In genomic region chr22:31680764-31681624, GRCh38 we compare ENCODE assay signal across 10 cellular contexts. TPM values are rescaled to one million over a fixed set of nuclear protein-coding genes. Genes with fewer than 3 reads are reported as not detected.
A peak's percentile ranks its signal among the peaks of the same experiment; 100 is the strongest.
DNase-seq lines count a peak whose midpoint lies in the region; ATAC-seq, FAIRE-seq and TF ChIP-seq lines count a peak whose summit lies in the region.
"Had no signal": no experiment of that assay in that cellular context is flagged by ENCODE, and none has a peak within 500 bp of the region (broad histone marks: within the 10 kb centered on the region; RNA-seq: fewer than 3 reads in every experiment).

No MANE protein-coding gene starts in this region.

- CTCF ChIA-PET in HepG2 (lab: Yijun Ruan, JAX; ENCODE audit: low intra/inter-chr PET ratio, low total read pairs): no interaction called here

- 46% methylated on average over 9 of the region's 9 CpGs for WGBS in esophagus muscularis mucosa
- WGBS in prostate gland: 13% methylated on average over 9 of the region's 9 CpGs
- whole genome bisulfite sequencing in HepG2 (ENCODE audit: low lambda C conversion rate): 97% methylated on average over 9 of the region's 9 CpGs

- no peaks in the 10 kb centered on the region for H4K20me1 ChIP-seq in HepG2 (ENCODE audit: insufficient read depth, low read length)

- H3K4me3 Mint-ChIP-seq in activated T-cell treated with anti-CD3 and anti-CD28 coated beads, Interleukin-2, amount 50 U/mL, for 4 hours: no peak overlapping the region
- H3K4me3 Mint-ChIP-seq: T-cell had no signal

- no peaks in the 10 kb centered on the region for H3K27me3 ChIP-seq in esophagus muscularis mucosa
- H3K27me3 ChIP-seq in prostate gland (replicated peaks; ENCODE audit: insufficient read depth): no peaks in the 10 kb centered on the region
- H3K27me3 ChIP-seq in HepG2 (ENCODE audit: control insufficient read depth in 1 of 2, insufficient read depth in 2 of 2, low read length in 2 of 2): no peaks in the 10 kb centered on the region

- TF ChIP-seq CTCF in esophagus muscularis mucosa (IDR thresholded peaks at IDR 0.05) (no peak), prostate gland (IDR thresholded peaks at IDR 0.05) (no peak), HepG2 (CRISPR knock-in tag; IDR thresholded peaks at IDR 0.05) (no peak)

- no peak for FAIRE-seq in HepG2 (lab: Jason Lieb, UNC)
- FAIRE-seq: HTR-8/SVneo had no signal

- intact Hi-C loops in esophagus muscularis mucosa (cut with DNase I): loop anchor here (5.0 kb wide), 1 partner anchor 66 kb away; no protein-coding TSS in a partner anchor
- intact Hi-C loops in prostate gland (cut with DNase I): loop anchor here (5.0 kb wide), 1 partner anchor 71 kb away; the partner anchor contains the start of genes DEPDC5 and PRR14L
- intact Hi-C loops in HepG2 (cut with micrococcal nuclease; ENCODE audit: unreplicated experiment): no loop called here

- H3K36me3 ChIP-seq in esophagus muscularis mucosa (peaks cover 0 to 34% (median 31%) of the 10 kb centered on the region in 4 donors), prostate gland (no peaks in the 10 kb centered on the region), HepG2 (replicated peaks in 1 of 2; ENCODE audit: control insufficient read depth in 1 of 2, insufficient read depth in 2 of 2, low read length in 2 of 2) (peaks cover 3 to 25% of the 10 kb centered on the region in 2 experiments; a peak in 3 of 5 replicates)

- no peak overlapping the region for H2AFZ ChIP-seq in HepG2 (ENCODE audit: low read length)

- no peaks in the 10 kb centered on the region for H3K9me3 ChIP-seq in esophagus muscularis mucosa
- no peaks in the 10 kb centered on the region for H3K9me3 ChIP-seq in prostate gland
- H3K9me3 ChIP-seq in HepG2 (ENCODE audit: low read length): no peaks in the 10 kb centered on the region

- POLR2A ChIA-PET in HepG2 (lab: Yijun Ruan, JAX): interaction anchor here (0.7 kb wide), 1 partner anchor 19 kb away, joined by 3 read pairs; the partner anchor contains the start of gene PISD

- TF ChIP-seq RAD21 in HepG2 (CRISPR knock-in tag; IDR thresholded peaks at IDR 0.05): no peak

- H3K9me3 Mint-ChIP-seq in activated T-cell treated with anti-CD3 and anti-CD28 coated beads, Interleukin-2, amount 50 U/mL, for 4 hours: no peaks in the 10 kb centered on the region
- H3K9me3 Mint-ChIP-seq: T-cell had no signal

- in situ Hi-C loops in HepG2 (cut with HindIII; ENCODE audit: extremely low pct_ligation_motif_present, low pct_unique_long_range_greater_than_20kb): no loop called here

- H3K4me1 ChIP-seq in esophagus muscularis mucosa (peaks cover 15 to 42% (median 38%) of the 10 kb centered on the region in 4 donors), prostate gland (replicated peaks) (no peaks in the 10 kb centered on the region), HepG2 (ENCODE audit: insufficient read depth, low read length) (peaks cover 7% of the 10 kb centered on the region; the same call in 1 of the 2 replicates)

- no TSS peak for BruUV-seq in HepG2 (replicated peaks; lab: Mats Ljungman, UMichigan)

- H3K27me3 Mint-ChIP-seq in activated T-cell treated with anti-CD3 and anti-CD28 coated beads, Interleukin-2, amount 50 U/mL, for 4 hours (ENCODE audit: low read depth): no peaks in the 10 kb centered on the region
- H3K27me3 Mint-ChIP-seq: T-cell had no signal

- TF ChIP-seq EP300 in esophagus muscularis mucosa (IDR thresholded peaks at IDR 0.05) (no peak), HepG2 (IDR thresholded peaks at IDR 0.05; ENCODE audit: low read depth in 2 of 2, low read length in 2 of 2) (no peak), HepG2 (CRISPR knock-in tag; IDR thresholded peaks at IDR 0.05; ENCODE audit: borderline replicate concordance) (no peak)

- H3K79me2 ChIP-seq in HepG2 (ENCODE audit: insufficient read depth, low read length): no peaks in the 10 kb centered on the region

- H3K4me2 ChIP-seq in HepG2 (ENCODE audit: low read depth, low read length): no peak overlapping the region

- ATAC-seq in activated T-cell treated with anti-CD3 and anti-CD28 coated beads, Interleukin-2, amount 50 U/mL, for 4 hours: no peak
- ATAC-seq in HepG2 (no peak), HG03460 (IDR thresholded peaks at IDR 0.05; ENCODE audit: unreplicated experiment) (no peak)
- ATAC-seq: T-cell had no signal

- peaks cover 10% of the 10 kb centered on the region for H3K4me1 Mint-ChIP-seq in activated T-cell treated with anti-CD3 and anti-CD28 coated beads, Interleukin-2, amount 50 U/mL, for 4 hours (ENCODE audit: low read depth)

- peak overlapping the region; percentile 44 to 80 (median 54) for H3K27ac ChIP-seq in esophagus muscularis mucosa (replicated peaks in 1 of 4)
- H3K27ac ChIP-seq in prostate gland: peak overlapping the region; percentile 19 to 29
- no peak overlapping the region for H3K27ac ChIP-seq in HepG2 (ENCODE audit: extremely low read length, insufficient read depth, low read length)

- TF ChIP-seq POLR2A in esophagus muscularis mucosa (IDR thresholded peaks at IDR 0.05; ENCODE audit: low read depth) (no peak), prostate gland (IDR thresholded peaks at IDR 0.05) (no peak), HepG2 (IDR thresholded peaks at IDR 0.05; ENCODE audit: insufficient read depth in 1 of 2, low read depth in 2 of 2, low read length in 2 of 2) (no peak)

- DNase-seq in Daoy (ENCODE audit: low read depth) (peak; percentile 37), RPMI7951 (ENCODE audit: low read depth) (peak; percentile 56), esophagus muscularis mucosa (ENCODE audit: extremely low spot score) (no peak), prostate gland (ENCODE audit: low spot score) (peak; percentile 12), NCI-H2227 (lab: John Stamatoyannopoulos, UW; ENCODE audit: unreplicated experiment) (no peak), HepG2 (ENCODE audit: low spot score) (no peak)
- no peak for DNase-seq in activated T-cell treated with anti-CD3 and anti-CD28 coated beads, Interleukin-2, amount 50 U/mL, for 4 hours
- DNase-seq: T-cell had no signal

- H3K4me3 ChIP-seq in esophagus muscularis mucosa (no peak overlapping the region), prostate gland (no peak overlapping the region), HepG2 (replicated peaks in 1 of 3; ENCODE audit: insufficient read depth in 1 of 3, low read depth in 2 of 3, low read length in 3 of 3) (no peak overlapping the region)

- peaks cover 15% of the 10 kb centered on the region for H3K36me3 Mint-ChIP-seq in activated T-cell treated with anti-CD3 and anti-CD28 coated beads, Interleukin-2, amount 50 U/mL, for 4 hours (ENCODE audit: insufficient read depth)

- no peak overlapping the region for H3K9ac ChIP-seq in HepG2 (ENCODE audit: insufficient read depth, low read depth, low read length)

TF ChIP-seq in HepG2, 621 proteins besides CTCF, POLR2A, EP300 and RAD21 (continues in another document):
- TF ChIP-seq GPN1 (CRISPR knock-in tag; IDR thresholded peaks at IDR 0.05; ENCODE audit: borderline replicate concordance) (no peak), ZNF207 (IDR thresholded peaks at IDR 0.05; ENCODE audit: borderline replicate concordance) (no peak), IRF1 (CRISPR knock-in tag; IDR thresholded peaks at IDR 0.05; ENCODE audit: low read depth) (no peak)

RNA-seq across cellular contexts. Expression of gene PISD, which starts 19.0 kb away (rescaled TPM):
- total RNA-seq in Daoy (2014; rRNA removed; shearing (Covaris generic)): 40.3 and 63.6 TPM in 2 replicates
- total RNA-seq in RPMI7951 (2014; rRNA removed; shearing (Covaris generic)): 16.7 and 16.9 TPM in 2 replicates
- total RNA-seq in esophagus muscularis mucosa (10 to 100 TPM; 14.1 to 40.1 (median 26.2) TPM), prostate gland (10 to 100 TPM; 35.1 to 91.2 TPM), HepG2 (2016; rRNA removed; fragmentation: Illumina TruSeq; extraction: Trizol) (30.0 and 47.7 TPM in 2 replicates)
- total RNA-seq in activated T-cell treated with anti-CD3 and anti-CD28 coated beads, Interleukin-2, amount 50 U/mL, for 4 hours: 100 to 1,000 TPM in 1 of 3 donors, 10 to 100 TPM in 2; 80.0 to 101 (median 81.2) TPM
- total RNA-seq in HepG2 (2016; cell fraction: cytosol; rRNA removed; fragmentation: Illumina TruSeq; extraction: Trizol; ENCODE audit: low read depth): 8.9 and 9.7 TPM in 2 replicates
- total RNA-seq in HepG2 (2016; cell fraction: insoluble cytoplasmic fraction; rRNA removed; fragmentation: Illumina TruSeq; extraction: Trizol): 26.3 and 48.8 TPM in 2 replicates
- total RNA-seq in HepG2 (2016; cell fraction: membrane; rRNA removed; fragmentation: Illumina TruSeq; extraction: Trizol): 21.3 and 21.7 TPM in 2 replicates
- total RNA-seq in HepG2 (2016; cell fraction: nucleus; rRNA removed; fragmentation: Illumina TruSeq; extraction: Trizol): 39.3 and 43.4 TPM in 2 replicates
- polyA plus RNA-seq in HepG2 (2011; rRNA removed): 30.1 and 38.6 TPM in 2 replicates
- 27.5 and 28.8 TPM in 2 replicates for polyA plus RNA-seq in HepG2 (2011; cell fraction: cytosol; rRNA removed)
- 96.1 and 99.7 TPM in 2 replicates for polyA plus RNA-seq in HepG2 (2011; cell fraction: nucleus; rRNA removed)
- 21.9 and 29.8 TPM in 2 replicates for polyA plus RNA-seq in HepG2 (2012)
- polyA plus RNA-seq in HepG2 (2016; cell fraction: cytosol; fragmentation: Illumina TruSeq; extraction: Trizol; ENCODE audit: low read depth): 7.1 and 8.1 TPM in 2 replicates
- 25.8 and 29.7 TPM in 2 replicates for polyA plus RNA-seq in HepG2 (2016; cell fraction: insoluble cytoplasmic fraction; fragmentation: Illumina TruSeq; extraction: Trizol; ENCODE audit: low read depth)
- 14.7 and 16.1 TPM in 2 replicates for polyA plus RNA-seq in HepG2 (2016; cell fraction: membrane; fragmentation: Illumina TruSeq; extraction: Trizol; ENCODE audit: low read depth)
- polyA plus RNA-seq in HepG2 (2016; cell fraction: nucleus; fragmentation: Illumina TruSeq; extraction: Trizol; ENCODE audit: insufficient read depth, low read depth): 78.0 and 82.4 TPM in 2 replicates
- polyA minus RNA-seq in HepG2 (2011; rRNA and poly(A)+ RNA removed; ENCODE audit: low replicate concordance): 24.4 and 42.4 TPM in 2 replicates
- polyA minus RNA-seq in HepG2 (2011; cell fraction: cytosol; rRNA and poly(A)+ RNA removed): 13.1 and 16.7 TPM in 2 replicates
- polyA minus RNA-seq in HepG2 (2011; cell fraction: nucleus; rRNA and poly(A)+ RNA removed): 18.4 and 22.0 TPM in 2 replicates

Comparison
In these comparisons a context has a peak if more than half of its experiments do, and no peak if none do; other contexts are left out.
1. DNase-seq: peak in Daoy (single experiment), RPMI7951 (single experiment) and prostate gland (single experiment); none in esophagus muscularis mucosa (single experiment), activated T-cell treated with anti-CD3 and anti-CD28 coated beads, Interleukin-2, amount 50 U/mL, for 4 hours (single experiment), NCI-H2227 (single experiment) and HepG2 (single experiment).